Comparison of ENCODE assay signal across 8 cellular contexts in the genomic region with DNA sequence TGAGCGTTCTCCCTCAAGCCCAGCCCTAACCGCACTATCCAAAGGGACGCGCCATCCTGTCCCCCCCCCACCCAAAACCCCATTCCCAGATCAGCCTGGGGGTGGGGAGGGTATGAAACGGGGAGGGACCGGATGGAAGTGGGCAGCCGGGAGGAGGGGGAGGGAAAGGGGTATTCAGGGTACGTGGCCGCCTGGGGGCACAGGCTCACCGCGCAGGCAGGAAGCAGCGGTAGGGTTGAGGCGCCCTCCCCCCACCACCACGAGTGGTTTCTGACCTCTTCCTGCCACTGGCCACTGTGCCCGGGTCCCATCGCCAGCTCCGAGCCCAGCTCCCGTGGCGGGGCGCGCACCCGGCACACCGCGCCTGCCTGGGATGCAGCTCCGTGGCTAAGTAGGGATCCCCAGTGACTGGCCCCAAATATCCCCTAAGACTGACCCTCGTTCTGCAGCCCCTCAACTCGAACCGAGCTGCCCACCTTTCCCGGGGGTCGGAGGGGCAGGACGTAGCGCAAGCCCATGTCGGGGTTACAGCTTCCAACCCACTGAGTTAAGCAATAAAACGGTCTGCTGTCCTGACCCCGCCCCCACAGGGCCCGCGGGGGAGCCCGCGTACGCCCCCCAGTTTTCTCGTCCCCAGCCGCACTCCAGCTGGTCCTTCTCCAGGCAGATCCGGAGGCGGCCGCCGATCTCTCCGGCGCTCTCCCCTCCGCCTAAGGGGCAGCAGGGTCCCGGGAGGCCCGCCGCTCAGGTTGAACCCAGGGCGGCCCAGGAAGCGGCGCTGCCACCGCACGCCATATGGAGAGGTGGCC. TPM values are rescaled to one million over a fixed set of nuclear protein-coding genes. Genes with fewer than 3 reads are reported as not detected.
DNase-seq lines count a peak whose midpoint lies in the region; ATAC-seq and TF ChIP-seq lines count a peak whose summit lies in the region.

No MANE protein-coding gene starts in this region.

- no peaks in the 10 kb centered on the region for H3K27me3 ChIP-seq in left lung

- H3K9me3 ChIP-seq in left lung, result no peaks in the 10 kb centered on the region

- DNase-seq in NCI-H1417 (lab: John Stamatoyannopoulos, UW) (peak in 2 of 3 experiments; percentile 74 to 81), NCI-H1417 treated with DMSO at 0.1 percent for 48 hours (lab: John Stamatoyannopoulos, UW) (no peak), M059J (ENCODE audit: low read depth) (peak; percentile 96), left lung (peak; percentile 80 to 92), GM10248 (ENCODE audit: extremely low spot score) (no peak)
- peak; percentile 64 to 74 for DNase-seq in stimulated activated CD8-positive, alpha-beta memory T cell treated with anti-CD3 and anti-CD28 coated beads, Interleukin-15, amount 100 ng/mL, for 48 hours (ENCODE audit: low read depth in 2 of 2)

- H3K4me1 ChIP-seq in left lung, result peaks cover 15 to 56% of the 10 kb centered on the region in 2 donors

- POLR2A ChIA-PET in GM10248 (lab: Yijun Ruan, JAX), result no interaction called here

- peak overlapping the region; percentile 97 for H3K4me3 ChIP-seq in WI38 (ENCODE audit: low read depth, low read length)
- H3K4me3 ChIP-seq in left lung, result peak overlapping the region; percentile 93 to 96

- intact Hi-C loops in left lung (cut with DNase I), result no loop called here

- H3K27ac ChIP-seq in cingulate gyrus (ENCODE audit: low read depth, low read length), result peak overlapping the region; percentile 72
- peak overlapping the region; percentile 95 to 96 for H3K27ac ChIP-seq in left lung

- H3K36me3 ChIP-seq in left lung, result peaks cover 0 to 19% of the 10 kb centered on the region in 2 donors

- CTCF ChIA-PET in GM10248 (lab: Yijun Ruan, JAX), result interaction anchor here (0.8 kb wide), 1 partner anchor 21 kb away, joined by 3 read pairs; no protein-coding TSS in a partner anchor

- ATAC-seq in left lung, result peak; percentile 30

- TF ChIP-seq CTCF in WI38 (IDR thresholded peaks at IDR 0.05; ENCODE audit: low read depth, low read length) (no peak), left lung (IDR thresholded peaks at IDR 0.05) (no peak), GM10248 (IDR thresholded peaks at IDR 0.05; ENCODE audit: control extremely low read depth, extremely low read depth, low read depth, missing control alignments) (no peak)

RNA-seq across cellular contexts. Expression of a gene that starts 1.2 kb away (rescaled TPM):
- total RNA-seq in M059J (2014; rRNA removed; shearing (Covaris generic)), result 221 and 363 TPM in 2 replicates
- 100 to 1,000 TPM; 164 to 225 TPM for total RNA-seq in left lung

Comparison
In these comparisons a context has a peak if more than half of its experiments do, and no peak if none do; other contexts are left out.
1. DNase-seq: peak in NCI-H1417 (2 of 3), M059J (single experiment), left lung (2 of 2) and stimulated activated CD8-positive, alpha-beta memory T cell treated with anti-CD3 and anti-CD28 coated beads, Interleukin-15, amount 100 ng/mL, for 48 hours (2 of 2); none in NCI-H1417 treated with DMSO at 0.1 percent for 48 hours (single experiment) and GM10248 (single experiment).